ENCODE assay signal across 13 cellular contexts in genomic region chr1:109975718-109976117, GRCh38. TPM values are rescaled to one million over a fixed set of nuclear protein-coding genes. Genes with fewer than 3 reads are reported as not detected.
DNase-seq lines count a peak whose midpoint lies in the region; ATAC-seq and TF ChIP-seq lines count a peak whose summit lies in the region.
"Had no signal": no experiment of that assay in that cellular context is flagged by ENCODE, and none has a peak within 500 bp of the region (broad histone marks: within the 10 kb centered on the region; RNA-seq: fewer than 3 reads in every experiment).

No MANE protein-coding gene starts in this region.

- H2AK9ac ChIP-seq in IMR-90 (replicated peaks; ENCODE audit: low read depth, low read length, poor library complexity), result peak overlapping the region; percentile 94

- peak overlapping the region; percentile 98 for H3K23ac ChIP-seq in IMR-90 (ENCODE audit: low read depth, low read length)
- no peak overlapping the region for H3K23ac ChIP-seq in H9 (ENCODE audit: insufficient read length, low read depth, low read length)

- no peaks in the 10 kb centered on the region for H3K27me3 ChIP-seq in AG04450 (ENCODE audit: control insufficient read depth, insufficient read depth, low read length)
- no peaks in the 10 kb centered on the region for H3K27me3 ChIP-seq in IMR-90 (ENCODE audit: control insufficient read depth, insufficient read depth, low read length)
- no peaks in the 10 kb centered on the region for H3K27me3 ChIP-seq in kidney epithelial cell (ENCODE audit: control insufficient read depth, insufficient read depth, low read length)
- no peaks in the 10 kb centered on the region for H3K27me3 ChIP-seq in H9 (ENCODE audit: insufficient read depth, low read length)
- H3K27me3 ChIP-seq: BLaER1 treated with 17β-estradiol and CSF1 and Interleukin-3, amounts not matched to agents 10 nM and 100 nM had no signal

- no CpG with 5 or more reads among the region's 3 CpGs for whole genome bisulfite sequencing in IMR-90 (ENCODE audit: extremely low coverage in 2 of 2, insufficient read length in 1 of 2), 2 experiments
- WGBS in H9 (ENCODE audit: extremely low coverage, insufficient read length, low lambda C conversion rate), result no CpG with 5 or more reads among the region's 3 CpGs

- peak overlapping the region; percentile 100 for H2AK5ac ChIP-seq in IMR-90 (ENCODE audit: low read depth, low read length)
- H2AK5ac ChIP-seq in H9 (ENCODE audit: insufficient read length, low read length), result no peak overlapping the region

- in situ Hi-C loops in IMR-90 (cut with MboI; ENCODE audit: low sequenced_read_pairs), result loop anchor here (5.0 kb wide), 1 partner anchor 58 kb away; no protein-coding TSS in a partner anchor
- in situ Hi-C loops in astrocyte of the spinal cord (cut with HindIII; ENCODE audit: low sequenced_read_pairs), result no loop called here

- H3T11ph ChIP-seq in H9 (ENCODE audit: low read length), result no peak overlapping the region

- peaks cover 4 to 13% of the 10 kb centered on the region in 2 experiments for H3K4me1 Mint-ChIP-seq in H9
- H3K4me1 Mint-ChIP-seq: activated naive CD4-positive, alpha-beta T cell treated with anti-CD3 and anti-CD28 coated beads, Interleukin-2, amount 10 ng/mL, durations not matched to agents 7 days and 5 days had no signal

- H3K4me1 ChIP-seq in IMR-90 (ENCODE audit: control insufficient read depth, insufficient read depth, low read length) (peaks cover 27% of the 10 kb centered on the region), H9 (ENCODE audit: insufficient read depth, low read length) (no peaks in the 10 kb centered on the region)

- intact Hi-C loops in IMR-90 (cut with micrococcal nuclease) (no loop called here), left colon (cut with DNase I, micrococcal nuclease) (no loop called here)

- no peaks in the 10 kb centered on the region for H3K36me3 ChIP-seq in IMR-90 (ENCODE audit: control insufficient read depth, insufficient read depth, low read length)
- H3K36me3 ChIP-seq in kidney epithelial cell (ENCODE audit: control insufficient read depth, insufficient read depth, low read length), result no peaks in the 10 kb centered on the region
- H3K36me3 ChIP-seq: BLaER1 treated with 17β-estradiol and CSF1 and Interleukin-3, amounts not matched to agents 10 nM and 100 nM had no signal

- peak overlapping the region; percentile 80 for H2BK5ac ChIP-seq in IMR-90 (ENCODE audit: low read depth, low read length, poor library complexity, severe bottlenecking)
- H2BK5ac ChIP-seq in H9 (ENCODE audit: insufficient read length, low read length), result no peak overlapping the region

- H3K4me3 ChIP-seq in AG04450 (ENCODE audit: low read depth, low read length), result no peak overlapping the region
- no peak overlapping the region for H3K4me3 ChIP-seq in IMR-90 (ENCODE audit: insufficient read depth, low read depth, low read length)
- H3K4me3 ChIP-seq in astrocyte of the spinal cord (ENCODE audit: low read depth, low read length), result no peak overlapping the region
- no peak overlapping the region for H3K4me3 ChIP-seq in kidney epithelial cell (ENCODE audit: low read depth, low read length)
- H3K4me3 ChIP-seq: BLaER1 treated with 17β-estradiol and CSF1 and Interleukin-3, amounts not matched to agents 10 nM and 100 nM had no signal

- no peak overlapping the region for H2BK12ac ChIP-seq in H9 (ENCODE audit: insufficient read length, low read depth, low read length)

- H4K5ac ChIP-seq in IMR-90 (ENCODE audit: low read depth, low read length), result peak overlapping the region; percentile 77
- H4K5ac ChIP-seq in H9 (ENCODE audit: insufficient read length, low read depth, low read length), result no peak overlapping the region

- H3K18ac ChIP-seq in IMR-90 (ENCODE audit: low read depth, low read length), result peak overlapping the region; percentile 89
- H3K18ac ChIP-seq in H9 (ENCODE audit: insufficient read length, low read depth, low read length), result no peak overlapping the region

- BruUV-seq in IMR-90 (replicated peaks; lab: Mats Ljungman, UMichigan), result no TSS peak

- H4K8ac ChIP-seq in IMR-90 (ENCODE audit: low read depth in 2 of 2, low read length in 2 of 2), result peak overlapping the region; percentile 66 to 94
- no peak overlapping the region for H4K8ac ChIP-seq in H9 (replicated peaks; ENCODE audit: insufficient read length, low read depth, low read length)

- no peak overlapping the region for H3K9ac ChIP-seq in IMR-90 (ENCODE audit: low read depth, low read length)
- no peak overlapping the region for H3K9ac ChIP-seq in H9 (ENCODE audit: extremely low read depth, insufficient read length, low read length)
- H3K9ac ChIP-seq: BLaER1 treated with 17β-estradiol and CSF1 and Interleukin-3, amounts not matched to agents 10 nM and 100 nM had no signal

- H3K9me3 Mint-ChIP-seq in H9, result no peaks in the 10 kb centered on the region
- H3K9me3 Mint-ChIP-seq: activated naive CD4-positive, alpha-beta T cell treated with anti-CD3 and anti-CD28 coated beads, Interleukin-2, amount 10 ng/mL, durations not matched to agents 7 days and 5 days had no signal

- peak overlapping the region; percentile 82; the same call in 1 of the 2 replicates for H3K56ac ChIP-seq in IMR-90 (ENCODE audit: extremely low read depth, insufficient read depth, low read length)
- no peak overlapping the region for H3K56ac ChIP-seq in H9 (ENCODE audit: insufficient read length, low read depth, low read length)

- peaks cover 20% of the 10 kb centered on the region for H3K9me1 ChIP-seq in IMR-90 (ENCODE audit: insufficient read depth, low read length)

- no peaks in the 10 kb centered on the region for H3K23me2 ChIP-seq in H9 (ENCODE audit: insufficient read length, low read depth, low read length, poor library complexity, severe bottlenecking)

- H3K79me2 ChIP-seq in H9 (ENCODE audit: insufficient read depth, low read length), result no peaks in the 10 kb centered on the region

- TF ChIP-seq POLR2A in IMR-90 (IDR thresholded peaks at IDR 0.05; ENCODE audit: low read depth, low read length), result no peak

- H3K4ac ChIP-seq in IMR-90 (ENCODE audit: low read depth, low read length) (peak overlapping the region; percentile 99), H9 (ENCODE audit: low read depth, low read length) (no peak overlapping the region)

- dilution Hi-C loops in IMR-90 (cut with HindIII; ENCODE audit: low sequenced_read_pairs, unreplicated experiment), result no loop called here

- no peak overlapping the region; the same call in 1 of the 2 replicates for H3K4me2 ChIP-seq in IMR-90 (ENCODE audit: low read depth, low read length)
- H3K4me2 ChIP-seq in H9 (ENCODE audit: insufficient read depth, insufficient read length, low read length), result no peak overlapping the region
- H3K4me2 ChIP-seq: BLaER1 treated with 17β-estradiol and CSF1 and Interleukin-3, amounts not matched to agents 10 nM and 100 nM had no signal

- H2BK20ac ChIP-seq in IMR-90 (ENCODE audit: low read depth, low read length), result peak overlapping the region; percentile 100
- H2BK20ac ChIP-seq in H9 (ENCODE audit: low read depth, low read length, poor library complexity, severe bottlenecking), result no peak overlapping the region

- peak overlapping the region; percentile 82 for H2AFZ ChIP-seq in IMR-90 (replicated peaks; ENCODE audit: low read length, poor library complexity)
- no peak overlapping the region for H2AFZ ChIP-seq in H9 (ENCODE audit: low read length)

- POLR2A ChIA-PET in AG04450 (lab: Yijun Ruan, JAX) (interaction anchor here (1.0 kb wide), 1 partner anchor 99 kb away, joined by 4 read pairs; no protein-coding TSS in a partner anchor), IMR-90 (lab: Charles Lee; ENCODE audit: unreplicated experiment) (interaction anchor here (0.9 kb wide), 1 partner anchor 16 kb away, joined by 4 read pairs; no protein-coding TSS in a partner anchor)

- CTCF ChIA-PET in AG04450 (lab: Charles Lee), result interaction anchor here (3.1 to 15.3 kb wide), 2 partner anchors 9 to 197 kb away, joined by 16 to 535 read pairs; partner anchors contain the start of gene AHCYL1
- CTCF ChIA-PET in IMR-90 (lab: Yijun Ruan, JAX), result interaction anchor here (0.7 to 1.8 kb wide), 3 partner anchors 8 to 183 kb away, joined by 3 to 5 read pairs (median 4); partner anchors contain the start of gene AHCYL1

- H3K4me3 Mint-ChIP-seq in H9, result no peak overlapping the region
- H3K4me3 Mint-ChIP-seq: activated naive CD4-positive, alpha-beta T cell treated with anti-CD3 and anti-CD28 coated beads, Interleukin-2, amount 10 ng/mL, durations not matched to agents 7 days and 5 days had no signal

- H3K27ac Mint-ChIP-seq in H9, result no peak overlapping the region
- H3K27ac Mint-ChIP-seq: activated naive CD4-positive, alpha-beta T cell treated with anti-CD3 and anti-CD28 coated beads, Interleukin-2, amount 10 ng/mL, durations not matched to agents 7 days and 5 days had no signal

- no peak for TF ChIP-seq CTCF in AG04450 (IDR thresholded peaks at IDR 0.05; ENCODE audit: low read depth, low read length)
- TF ChIP-seq CTCF in IMR-90 (conservative IDR thresholded peaks at IDR 0.05; ENCODE audit: low read depth, low read length), result no peak
- no peak for TF ChIP-seq CTCF in astrocyte of the spinal cord (IDR thresholded peaks at IDR 0.05; ENCODE audit: low read depth, low read length)
- TF ChIP-seq CTCF in kidney epithelial cell (IDR thresholded peaks at IDR 0.05; ENCODE audit: insufficient read depth, low read length, poor library complexity, severe bottlenecking), result no peak
- no peak for TF ChIP-seq CTCF in H9 (conservative IDR thresholded peaks at IDR 0.05)

- H3K27ac ChIP-seq in AG04450 (ENCODE audit: low read depth, low read length) (peak overlapping the region; percentile 47), IMR-90 (ENCODE audit: insufficient read depth, low read length) (peak overlapping the region; percentile 86), H9 (ENCODE audit: insufficient read length, low read depth, low read length) (no peak overlapping the region)

- H4K20me1 ChIP-seq in IMR-90 (ENCODE audit: insufficient read depth, low read length) (no peaks in the 10 kb centered on the region), H9 (ENCODE audit: control insufficient read depth, insufficient read depth, insufficient read length) (no peaks in the 10 kb centered on the region)
- H4K20me1 ChIP-seq: BLaER1 treated with 17β-estradiol and CSF1 and Interleukin-3, amounts not matched to agents 10 nM and 100 nM had no signal

- H3K27me3 Mint-ChIP-seq in H9 (ENCODE audit: low read depth), result peaks cover 5% of the 10 kb centered on the region

- H3K9me3 ChIP-seq in AG04450 (ENCODE audit: control insufficient read depth, insufficient read depth, low read length) (peaks cover 19% of the 10 kb centered on the region), IMR-90 (ENCODE audit: control insufficient read depth, insufficient read depth, low read length) (peaks cover 12% of the 10 kb centered on the region), H9 (ENCODE audit: control insufficient read depth, low read depth, low read length) (no peaks in the 10 kb centered on the region)
- H3K9me3 ChIP-seq: BLaER1 treated with 17β-estradiol and CSF1 and Interleukin-3, amounts not matched to agents 10 nM and 100 nM had no signal

- no peaks in the 10 kb centered on the region for H3K36me3 Mint-ChIP-seq in H9 (ENCODE audit: insufficient read depth in 1 of 3, low read depth in 3 of 3)
- H3K36me3 Mint-ChIP-seq: activated naive CD4-positive, alpha-beta T cell treated with anti-CD3 and anti-CD28 coated beads, Interleukin-2, amount 10 ng/mL, durations not matched to agents 7 days and 5 days had no signal

- H3K14ac ChIP-seq in IMR-90 (replicated peaks; ENCODE audit: low read depth, low read length), result peak overlapping the region; percentile 97
- no peak overlapping the region for H3K14ac ChIP-seq in H9 (ENCODE audit: insufficient read depth, low read length)

- H2BK15ac ChIP-seq in IMR-90 (ENCODE audit: low read depth, low read length) (peak overlapping the region; percentile 99), H9 (ENCODE audit: low read depth, low read length) (no peak overlapping the region)

- H2BK120ac ChIP-seq in IMR-90 (ENCODE audit: low read depth, low read length) (peak overlapping the region; percentile 100), H9 (ENCODE audit: low read depth, low read length, poor library complexity, severe bottlenecking) (no peak overlapping the region)

- peak overlapping the region; percentile 97 for H4K91ac ChIP-seq in IMR-90 (ENCODE audit: insufficient read depth, low read depth, low read length)
- H4K91ac ChIP-seq in H9 (ENCODE audit: insufficient read length, low read depth, low read length), result no peak overlapping the region

- H3K79me1 ChIP-seq in IMR-90 (ENCODE audit: low read depth in 1 of 2, low read length in 2 of 2) (no peaks in the 10 kb centered on the region), H9 (ENCODE audit: insufficient read depth, low read depth, low read length, poor library complexity, severe bottlenecking) (no peaks in the 10 kb centered on the region)

- DNase-seq in AG04450 (ENCODE audit: low read depth, low spot score) (no peak), IMR-90 (peak; percentile 85), astrocyte of the spinal cord (ENCODE audit: low read depth, low spot score) (peak; percentile 75), kidney epithelial cell (ENCODE audit: low read depth) (peak; percentile 71), H9 (no peak), DMS153 treated with DMSO at 0.1 percent for 48 hours (lab: John Stamatoyannopoulos, UW; ENCODE audit: unreplicated experiment) (no peak), left colon (no peak)
- DNase-seq: activated naive CD4-positive, alpha-beta T cell treated with anti-CD3 and anti-CD28 coated beads, Interleukin-2, amount 10 ng/mL, durations not matched to agents 7 days and 5 days; effector CD4-positive, alpha-beta T cell; NCI-H2227 treated with DMSO at 0.1 percent for 48 hours; stimulated activated CD4-positive, alpha-beta T cell treated with anti-CD3 and anti-CD28 coated beads, Interleukin-1b, Interleukin-23, amount 100 ng/mL, for 48 hours had no signal

- ATAC-seq in IMR-90 (ENCODE audit: low read depth) (peak; percentile 54), HG02798 (IDR thresholded peaks at IDR 0.05; ENCODE audit: poor library complexity, unreplicated experiment) (no peak), left colon (no peak)

- TF ChIP-seq RAD21 in IMR-90 (IDR thresholded peaks at IDR 0.05; ENCODE audit: low read length), result no peak

RNA-seq across cellular contexts. Expression of gene AHCYL1, which starts 8.8 kb away (rescaled TPM):
- polyA plus RNA-seq in AG04450 (2011; rRNA removed) (120 and 133 TPM in 2 replicates), IMR-90 (2012; rRNA removed) (63.9 and 75.1 TPM in 2 replicates)
- polyA minus RNA-seq in AG04450 (2011; rRNA and poly(A)+ RNA removed), result 96.9 and 104 TPM in 2 replicates
- total RNA-seq in IMR-90 (2012; rRNA removed) (73.9 and 76.0 TPM in 2 replicates), kidney epithelial cell (40.1 and 43.9 TPM in 2 replicates), H9 (2021) (86.0 and 89.0 TPM in 2 replicates), left colon (10 to 100 TPM; 90.7 to 95.1 TPM)
- polyA plus RNA-seq in IMR-90 (2012; cell fraction: cytosol; rRNA removed), result 25.3 and 33.6 TPM in 2 replicates
- polyA plus RNA-seq in IMR-90 (2012; cell fraction: nucleus; rRNA removed; ENCODE audit: low replicate concordance), result 45.6 and 132 TPM in 2 replicates

RNA-seq across cellular contexts. Expression of gene STRIP1, which starts 58.7 kb away (rescaled TPM):
- polyA plus RNA-seq in AG04450 (2011; rRNA removed) (31.3 and 36.2 TPM in 2 replicates), IMR-90 (2012; rRNA removed) (28.6 and 30.4 TPM in 2 replicates)
- 53.4 and 61.7 TPM in 2 replicates for polyA minus RNA-seq in AG04450 (2011; rRNA and poly(A)+ RNA removed)
- total RNA-seq in IMR-90 (2012; rRNA removed) (31.4 and 33.5 TPM in 2 replicates), kidney epithelial cell (32.9 and 41.0 TPM in 2 replicates), H9 (2021) (38.9 and 43.6 TPM in 2 replicates), left colon (10 to 100 TPM; 34.0 to 38.2 TPM)
- polyA plus RNA-seq in IMR-90 (2012; cell fraction: cytosol; rRNA removed), result 13.7 and 17.1 TPM in 2 replicates
- 82.7 and 95.7 TPM in 2 replicates for polyA plus RNA-seq in IMR-90 (2012; cell fraction: nucleus; rRNA removed; ENCODE audit: low replicate concordance)

Comparison
In these comparisons a context has a peak if more than half of its experiments do, and no peak if none do; other contexts are left out.
1. DNase-seq: peak in IMR-90 (single experiment), astrocyte of the spinal cord (single experiment) and kidney epithelial cell (single experiment); none in AG04450 (single experiment), H9 (single experiment), DMS153 treated with DMSO at 0.1 percent for 48 hours (single experiment) and left colon (0 of 2).